Comparison of ENCODE assay signal across 15 cellular contexts in the genomic region with DNA sequence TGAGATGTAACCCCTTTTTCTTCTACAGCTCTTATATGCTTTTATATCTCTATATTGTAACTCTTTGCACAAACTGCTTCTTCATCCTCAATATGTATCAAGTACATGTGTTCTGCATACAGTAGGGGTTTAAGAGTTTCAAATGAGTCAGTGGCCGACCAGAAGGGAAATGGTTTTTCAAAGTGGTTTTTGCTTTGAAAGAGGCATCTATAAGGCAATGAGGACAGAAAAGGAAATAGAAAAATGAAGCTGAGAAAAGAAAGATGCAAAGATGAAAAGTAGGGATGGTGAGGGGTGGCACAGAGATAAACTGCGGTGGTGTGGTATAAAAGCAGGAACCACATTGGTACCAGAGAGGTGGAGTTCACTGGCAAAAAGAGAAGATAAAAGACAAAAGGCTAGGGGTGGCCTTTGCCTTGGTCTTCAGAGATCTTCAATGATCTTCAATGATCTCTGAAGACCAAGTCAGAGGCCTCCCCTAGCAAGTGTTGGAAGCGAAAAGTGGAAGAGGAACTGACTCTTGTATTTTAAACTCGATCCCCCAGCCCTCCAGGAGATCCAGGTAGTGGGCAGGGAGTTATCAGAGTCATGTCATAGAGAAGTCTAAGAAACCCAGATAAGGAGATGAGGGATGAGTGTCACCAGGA.
DNase-seq lines count a peak whose midpoint lies in the region; ATAC-seq and TF ChIP-seq lines count a peak whose summit lies in the region.
"Had no signal": no experiment of that assay in that cellular context is flagged by ENCODE, and none has a peak within 500 bp of the region (broad histone marks: within the 10 kb centered on the region; RNA-seq: fewer than 3 reads in every experiment).

No MANE protein-coding gene starts in this region.

- intact Hi-C loops in activated CD4-positive, alpha-beta T cell treated with anti-CD3 and anti-CD28 coated beads for 36 hours (cut with DNase I, micrococcal nuclease) = no loop called here
- intact Hi-C loops in uterus (cut with DNase I; ENCODE audit: low total_unique reads) = no loop called here

- POLR2A ChIA-PET in activated CD4-positive, alpha-beta T cell treated with anti-CD3 and anti-CD28 coated beads for 36 hours (lab: Charles Lee) = no interaction called here

- H3K9me3 ChIP-seq in OCI-LY3 (ENCODE audit: insufficient read depth, low read length) = no peaks in the 10 kb centered on the region
- no peaks in the 10 kb centered on the region for H3K9me3 ChIP-seq in uterus
- H3K9me3 ChIP-seq in MG63 = no peaks in the 10 kb centered on the region; the same call in 1 of the 2 replicates

- H3K9me3 Mint-ChIP-seq in activated CD4-positive, alpha-beta T cell treated with anti-CD3 and anti-CD28 coated beads for 36 hours (ENCODE audit: low read depth) = no peaks in the 10 kb centered on the region
- peaks cover 2% of the 10 kb centered on the region for H3K9me3 Mint-ChIP-seq in nephron
- H3K9me3 Mint-ChIP-seq in nephron progenitor cell = peaks cover 6% of the 10 kb centered on the region
- H3K9me3 Mint-ChIP-seq: naive B cell had no signal

- H3K27me3 ChIP-seq in OCI-LY3 (ENCODE audit: low read depth, low read length) = peaks cover 15% of the 10 kb centered on the region; the same call in 1 of the 2 replicates
- no peaks in the 10 kb centered on the region for H3K27me3 ChIP-seq in uterus
- no peaks in the 10 kb centered on the region for H3K27me3 ChIP-seq in MG63

- DNase-seq in activated CD4-positive, alpha-beta T cell treated with anti-CD3 and anti-CD28 coated beads for 36 hours = no peak
- DNase-seq in activated CD4-positive, alpha-beta T cell treated with anti-CD3 and anti-CD28 coated beads for 1 hour = no peak
- DNase-seq in nephron progenitor cell (no peak), uterus (no peak), MG63 (no peak)
- DNase-seq: activated CD4-positive, alpha-beta T cell treated with anti-CD3 and anti-CD28 coated beads, Interleukin-2, amount 50 U/mL, for 4 hours; DMS 273 treated with DMSO at 0.1 percent for 48 hours; MM.1S; naive B cell; NCI-H774; stimulated activated CD4-positive, alpha-beta T cell treated with anti-CD3 and anti-CD28 coated beads, Interleukin-12 subunit alpha, Interleukin-12 subunit beta, amount 100 ng/mL, for 4 hours had no signal

- H3K36me3 Mint-ChIP-seq in activated CD4-positive, alpha-beta T cell treated with anti-CD3 and anti-CD28 coated beads for 36 hours (ENCODE audit: low read depth) = no peaks in the 10 kb centered on the region
- H3K36me3 Mint-ChIP-seq in nephron (ENCODE audit: low read depth) = no peaks in the 10 kb centered on the region
- peaks cover 6% of the 10 kb centered on the region for H3K36me3 Mint-ChIP-seq in nephron progenitor cell (ENCODE audit: low read depth)
- H3K36me3 Mint-ChIP-seq: naive B cell had no signal

- peaks cover 14% of the 10 kb centered on the region for H3K4me1 ChIP-seq in OCI-LY3 (ENCODE audit: low read length)
- H3K4me1 ChIP-seq in uterus = no peaks in the 10 kb centered on the region

- H3K36me3 ChIP-seq in OCI-LY3 (replicated peaks; ENCODE audit: low read depth, low read length) (no peaks in the 10 kb centered on the region), uterus (no peaks in the 10 kb centered on the region), MG63 (no peaks in the 10 kb centered on the region)

- peaks cover 14% of the 10 kb centered on the region for H3K4me1 Mint-ChIP-seq in activated CD4-positive, alpha-beta T cell treated with anti-CD3 and anti-CD28 coated beads for 36 hours
- peaks cover 19% of the 10 kb centered on the region for H3K4me1 Mint-ChIP-seq in nephron
- H3K4me1 Mint-ChIP-seq in nephron progenitor cell = peaks cover 13% of the 10 kb centered on the region
- H3K4me1 Mint-ChIP-seq: naive B cell had no signal

- H2AFZ ChIP-seq in OCI-LY3 (ENCODE audit: low read depth, low read length) = no peak overlapping the region

- H3K4me3 ChIP-seq in OCI-LY3 (ENCODE audit: low read length) = no peak overlapping the region
- H3K4me3 ChIP-seq in uterus = no peak overlapping the region
- no peak overlapping the region for H3K4me3 ChIP-seq in MG63

- H3K27ac ChIP-seq in OCI-LY3 (ENCODE audit: low read length) = peak overlapping the region; percentile 16; the same call in 1 of the 2 replicates
- H3K27ac ChIP-seq in uterus = no peak overlapping the region
- H3K27ac ChIP-seq: 22Rv1 had no signal

- H3K27me3 Mint-ChIP-seq in activated CD4-positive, alpha-beta T cell treated with anti-CD3 and anti-CD28 coated beads for 36 hours = peaks cover 11% of the 10 kb centered on the region
- H3K27me3 Mint-ChIP-seq in nephron (ENCODE audit: low read depth) (no peaks in the 10 kb centered on the region), nephron progenitor cell (ENCODE audit: low read depth, poor library complexity) (no peaks in the 10 kb centered on the region)

- CTCF ChIA-PET in activated CD4-positive, alpha-beta T cell treated with anti-CD3 and anti-CD28 coated beads for 36 hours (lab: Charles Lee) = no interaction called here

- no peaks in the 10 kb centered on the region for H4K20me1 ChIP-seq in OCI-LY3 (ENCODE audit: insufficient read depth, low read length)

- H3K9ac ChIP-seq in OCI-LY3 (ENCODE audit: low read length) = no peak overlapping the region

- TF ChIP-seq POLR2A in uterus (IDR thresholded peaks at IDR 0.05) = no peak

- peak overlapping the region; percentile 16 for H3K4me2 ChIP-seq in OCI-LY3 (ENCODE audit: low read length)

- no peak for TF ChIP-seq CTCF in OCI-LY3 (IDR thresholded peaks at IDR 0.05; ENCODE audit: low read depth, low read length)
- no peak for TF ChIP-seq CTCF in nephron (IDR thresholded peaks at IDR 0.05; ENCODE audit: unreplicated experiment in 3 of 3)
- TF ChIP-seq CTCF in nephron progenitor cell (IDR thresholded peaks at IDR 0.05) = no peak
- no peak for TF ChIP-seq CTCF in uterus (IDR thresholded peaks at IDR 0.05)

- H3K27ac Mint-ChIP-seq in activated CD4-positive, alpha-beta T cell treated with anti-CD3 and anti-CD28 coated beads for 36 hours = no peak overlapping the region
- H3K27ac Mint-ChIP-seq in nephron (peak overlapping the region in 2 of 3 experiments; percentile 12 to 64), nephron progenitor cell (no peak overlapping the region)

- H3K4me3 Mint-ChIP-seq in activated CD4-positive, alpha-beta T cell treated with anti-CD3 and anti-CD28 coated beads for 36 hours = no peak overlapping the region
- H3K4me3 Mint-ChIP-seq in nephron (no peak overlapping the region), nephron progenitor cell (no peak overlapping the region)
- H3K4me3 Mint-ChIP-seq: naive B cell had no signal

- ATAC-seq in activated CD4-positive, alpha-beta T cell treated with anti-CD3 and anti-CD28 coated beads for 36 hours = peak; percentile 51
- ATAC-seq in HG02610 (IDR thresholded peaks at IDR 0.05; ENCODE audit: unreplicated experiment) = peak; percentile 71

- H3K79me2 ChIP-seq in OCI-LY3 (ENCODE audit: low read length) = no peaks in the 10 kb centered on the region

Comparison
In these comparisons a context has a peak if more than half of its experiments do, and no peak if none do; other contexts are left out.
1. H3K27ac Mint-ChIP-seq: peak in nephron (2 of 3); none in activated CD4-positive, alpha-beta T cell treated with anti-CD3 and anti-CD28 coated beads for 36 hours (single experiment) and nephron progenitor cell (single experiment).